Comparison of ENCODE assay signal across 2 cellular contexts in genomic region chr1:172323666-172324065, GRCh38.
TF ChIP-seq lines count a peak whose summit lies in the region.

No MANE protein-coding gene starts in this region.

TF ChIP-seq in A549, 52 proteins besides CTCF, POLR2A, EP300 and RAD21:
- TF ChIP-seq RARB (CRISPR knock-in tag; IDR thresholded peaks at IDR 0.05) = no peak
- no peak for TF ChIP-seq HDAC2 (IDR thresholded peaks at IDR 0.05)
- no peak for TF ChIP-seq REST (IDR thresholded peaks at IDR 0.05)
- no peak for TF ChIP-seq BHLHE40 (IDR thresholded peaks at IDR 0.05; ENCODE audit: low read depth, low read length)
- TF ChIP-seq SMC3 (IDR thresholded peaks at IDR 0.05) = no peak
- TF ChIP-seq POLR2AphosphoS2 (conservative IDR thresholded peaks at IDR 0.05; ENCODE audit: low read length) = no peak
- TF ChIP-seq RNF2 (IDR thresholded peaks at IDR 0.05; ENCODE audit: borderline replicate concordance, low read depth) = no peak
- no peak for TF ChIP-seq EHF (CRISPR knock-in tag; IDR thresholded peaks at IDR 0.05)
- no peak for TF ChIP-seq NFE2L2 (conservative IDR thresholded peaks at IDR 0.05; ENCODE audit: low read length)
TF ChIP-seq in A549: peak in this region for 0.

TF ChIP-seq in IMR-90, 13 proteins besides CTCF, POLR2A, EP300 and RAD21:
- no peak for TF ChIP-seq BHLHE40 (IDR thresholded peaks at IDR 0.05; ENCODE audit: low read depth, low read length)
- no peak for TF ChIP-seq CHD1 (IDR thresholded peaks at IDR 0.05; ENCODE audit: low read depth, low read length)
- TF ChIP-seq USF2 (IDR thresholded peaks at IDR 0.05; ENCODE audit: low read depth, low read length) = no peak
- TF ChIP-seq CEBPB (IDR thresholded peaks at IDR 0.05; ENCODE audit: low read depth, low read length) = no peak
- TF ChIP-seq RCOR1 (IDR thresholded peaks at IDR 0.05; ENCODE audit: insufficient replicate concordance, low read length) = no peak
- no peak for TF ChIP-seq MAZ (IDR thresholded peaks at IDR 0.05; ENCODE audit: borderline replicate concordance, low read depth, low read length)
- no peak for TF ChIP-seq NFE2L2 (IDR thresholded peaks at IDR 0.05; ENCODE audit: low read depth, low read length)
- no peak for TF ChIP-seq MAFK (IDR thresholded peaks at IDR 0.05; ENCODE audit: low read depth, low read length)
- no peak for TF ChIP-seq RFX5 (IDR thresholded peaks at IDR 0.05; ENCODE audit: low read depth, low read length)
- no peak for TF ChIP-seq ELK1 (IDR thresholded peaks at IDR 0.05; ENCODE audit: borderline replicate concordance, low read depth, low read length)
- no peak for TF ChIP-seq MXI1 (IDR thresholded peaks at IDR 0.05; ENCODE audit: borderline replicate concordance, low read depth, low read length)
- no peak for TF ChIP-seq FOS (IDR thresholded peaks at IDR 0.05; ENCODE audit: low read depth, low read length)
- TF ChIP-seq SMC3 (IDR thresholded peaks at IDR 0.05; ENCODE audit: low read depth, low read length) = no peak
